In genomic region chr3:94619643-94620042, GRCh38 we compare ENCODE assay signal across 18 cellular contexts.
DNase-seq lines count a peak whose midpoint lies in the region; ATAC-seq and TF ChIP-seq lines count a peak whose summit lies in the region.
"Had no signal": no experiment of that assay in that cellular context is flagged by ENCODE, and none has a peak within 500 bp of the region (broad histone marks: within the 10 kb centered on the region; RNA-seq: fewer than 3 reads in every experiment).

No MANE protein-coding gene starts in this region.

- POLR2A ChIA-PET in MCF 10A (lab: Yijun Ruan, JAX), result no interaction called here

- H2AFZ ChIP-seq in mammary epithelial cell (ENCODE audit: low read depth, low read length) (no peak overlapping the region), osteoblast (ENCODE audit: low read length) (no peak overlapping the region)
- H2AFZ ChIP-seq: GM23248 had no signal

- H3K27me3 ChIP-seq in mammary epithelial cell (ENCODE audit: insufficient read depth, low read length) (no peaks in the 10 kb centered on the region), osteoblast (ENCODE audit: insufficient read depth, low read length) (no peaks in the 10 kb centered on the region), heart right ventricle (no peaks in the 10 kb centered on the region)
- H3K27me3 ChIP-seq: BLaER1 had no signal

- H3K27ac ChIP-seq in mammary epithelial cell (ENCODE audit: insufficient read depth, low read depth, low read length) (no peak overlapping the region), osteoblast (ENCODE audit: low read depth, low read length) (no peak overlapping the region), heart right ventricle (no peak overlapping the region)
- H3K27ac ChIP-seq: BLaER1, GM23248 had no signal

- peaks cover 6% of the 10 kb centered on the region for H3K4me1 Mint-ChIP-seq in MCF 10A (ENCODE audit: insufficient read depth, unreplicated experiment)
- H3K4me1 Mint-ChIP-seq in activated naive CD4-positive, alpha-beta T cell treated with anti-CD3 and anti-CD28 coated beads for 36 hours (ENCODE audit: low read depth), result no peaks in the 10 kb centered on the region
- H3K4me1 Mint-ChIP-seq: CD14-positive monocyte; CD4-positive, alpha-beta memory T cell had no signal

- dilution Hi-C loops in mammary epithelial cell (cut with HindIII; ENCODE audit: low sequenced_read_pairs), result no loop called here

- H3K27me3 Mint-ChIP-seq in MCF 10A (ENCODE audit: insufficient read depth, unreplicated experiment), result no peaks in the 10 kb centered on the region
- no peaks in the 10 kb centered on the region for H3K27me3 Mint-ChIP-seq in activated naive CD4-positive, alpha-beta T cell treated with anti-CD3 and anti-CD28 coated beads for 36 hours (ENCODE audit: low read depth)
- H3K27me3 Mint-ChIP-seq: CD4-positive, alpha-beta memory T cell had no signal

- H3K27ac Mint-ChIP-seq in MCF 10A (ENCODE audit: low read depth, unreplicated experiment), result no peak overlapping the region
- H3K27ac Mint-ChIP-seq in activated naive CD4-positive, alpha-beta T cell treated with anti-CD3 and anti-CD28 coated beads for 36 hours, result no peak overlapping the region
- H3K27ac Mint-ChIP-seq: CD14-positive monocyte had no signal

- in situ Hi-C loops in mammary epithelial cell (cut with MboI; ENCODE audit: low sequenced_read_pairs in 2 of 2), result no loop called here

- H3K4me3 Mint-ChIP-seq in MCF 10A (ENCODE audit: unreplicated experiment), result no peak overlapping the region
- no peak overlapping the region for H3K4me3 Mint-ChIP-seq in activated naive CD4-positive, alpha-beta T cell treated with anti-CD3 and anti-CD28 coated beads for 36 hours
- H3K4me3 Mint-ChIP-seq: CD14-positive monocyte; CD4-positive, alpha-beta memory T cell had no signal

- ATAC-seq in SK-N-SH treated with all-trans-retinoic acid at 6 μM for 48 hours (no peak), GM18867 (IDR thresholded peaks at IDR 0.05; ENCODE audit: unreplicated experiment) (no peak), heart right ventricle (no peak), HG03565 (IDR thresholded peaks at IDR 0.05; ENCODE audit: unreplicated experiment) (no peak)
- ATAC-seq: GM12878 had no signal

- H3K4me3 ChIP-seq in mammary epithelial cell (replicated peaks in 1 of 3; ENCODE audit: insufficient read depth in 1 of 3, low read depth in 2 of 3, low read length in 3 of 3), result no peak overlapping the region
- H3K4me3 ChIP-seq in osteoblast (ENCODE audit: insufficient read depth, low read length), result no peak overlapping the region
- no peak overlapping the region for H3K4me3 ChIP-seq in heart right ventricle
- H3K4me3 ChIP-seq: BLaER1, GM12878, GM23248 had no signal

- 80% methylated on average over 3 of the region's 3 CpGs for WGBS in mammary epithelial cell (ENCODE audit: low coverage, missing lambda C conversion rate)
- 49 to 55% methylated on average over 3 of the region's 3 CpGs for WGBS in heart right ventricle, 2 donors

- no peak overlapping the region for H3K9ac ChIP-seq in mammary epithelial cell (ENCODE audit: insufficient read depth, low read length)
- H3K9ac ChIP-seq: BLaER1, GM23248 had no signal

- CTCF ChIA-PET in MCF 10A (lab: Yijun Ruan, JAX), result interaction anchor here (0.5 to 0.6 kb wide), 2 partner anchors 283 to 838 kb away, joined by 3 to 4 read pairs; no protein-coding TSS in a partner anchor
- CTCF ChIA-PET in mammary epithelial cell (lab: Charles Lee; ENCODE audit: low non-redundant PET), result no interaction called here
- CTCF ChIA-PET in activated naive CD4-positive, alpha-beta T cell treated with anti-CD3 and anti-CD28 coated beads for 36 hours (lab: Charles Lee), result no interaction called here

- H3K36me3 ChIP-seq in mammary epithelial cell (ENCODE audit: insufficient read depth, low read length), result no peaks in the 10 kb centered on the region
- no peaks in the 10 kb centered on the region for H3K36me3 ChIP-seq in osteoblast (ENCODE audit: insufficient read depth, low read length)
- no peaks in the 10 kb centered on the region for H3K36me3 ChIP-seq in heart right ventricle
- H3K36me3 ChIP-seq: BLaER1 had no signal

- H3K9me3 Mint-ChIP-seq in MCF 10A (ENCODE audit: unreplicated experiment), result no peaks in the 10 kb centered on the region
- H3K9me3 Mint-ChIP-seq in activated naive CD4-positive, alpha-beta T cell treated with anti-CD3 and anti-CD28 coated beads for 36 hours, result peaks cover 4% of the 10 kb centered on the region

- TF ChIP-seq CTCF in MCF 10A (IDR thresholded peaks at IDR 0.05; ENCODE audit: unreplicated experiment) (no peak), mammary epithelial cell (conservative IDR thresholded peaks at IDR 0.05 in 1 of 2, IDR thresholded peaks at IDR 0.05 in 1 of 2; ENCODE audit: extremely low read depth in 1 of 2, insufficient read depth in 1 of 2, low read depth in 1 of 2, low read length in 2 of 2) (no peak), osteoblast (IDR thresholded peaks at IDR 0.05; ENCODE audit: extremely low read depth, low read depth, low read length) (no peak), heart right ventricle (IDR thresholded peaks at IDR 0.05) (no peak)

- BruUV-seq in MCF 10A (replicated peaks; lab: Mats Ljungman, UMichigan) (no TSS peak), mammary epithelial cell (replicated peaks; lab: Mats Ljungman, UMichigan) (no TSS peak)

- H3K79me2 ChIP-seq in mammary epithelial cell (ENCODE audit: insufficient read depth, low read length), result no peaks in the 10 kb centered on the region
- no peaks in the 10 kb centered on the region for H3K79me2 ChIP-seq in osteoblast (ENCODE audit: insufficient read depth, low read length)

- intact Hi-C loops in MCF 10A (cut with micrococcal nuclease) (no loop called here), mammary epithelial cell (cut with micrococcal nuclease) (no loop called here), heart right ventricle (cut with DNase I) (no loop called here)
- intact Hi-C loops in activated naive CD4-positive, alpha-beta T cell treated with anti-CD3 and anti-CD28 coated beads for 36 hours (cut with micrococcal nuclease), result no loop called here

- H3K36me3 Mint-ChIP-seq in MCF 10A (ENCODE audit: insufficient read depth, unreplicated experiment), result no peaks in the 10 kb centered on the region
- no peaks in the 10 kb centered on the region for H3K36me3 Mint-ChIP-seq in activated naive CD4-positive, alpha-beta T cell treated with anti-CD3 and anti-CD28 coated beads for 36 hours (ENCODE audit: low read depth)
- H3K36me3 Mint-ChIP-seq: CD14-positive monocyte; CD4-positive, alpha-beta memory T cell had no signal

- H3K4me2 ChIP-seq in mammary epithelial cell (ENCODE audit: insufficient read depth, low read depth, low read length) (no peak overlapping the region), osteoblast (ENCODE audit: insufficient read depth, low read length) (no peak overlapping the region)
- H3K4me2 ChIP-seq: BLaER1 had no signal

- peaks cover 11% of the 10 kb centered on the region for H3K4me1 ChIP-seq in mammary epithelial cell (ENCODE audit: insufficient read depth, low read length)
- H3K4me1 ChIP-seq in osteoblast (ENCODE audit: insufficient read depth, low read length), result no peaks in the 10 kb centered on the region
- no peaks in the 10 kb centered on the region for H3K4me1 ChIP-seq in heart right ventricle
- H3K4me1 ChIP-seq: BLaER1 had no signal

- H4K20me1 ChIP-seq in mammary epithelial cell (ENCODE audit: insufficient read depth, low read length) (no peaks in the 10 kb centered on the region), osteoblast (ENCODE audit: insufficient read depth, low read length) (no peaks in the 10 kb centered on the region)
- H4K20me1 ChIP-seq: BLaER1 had no signal

- DNase-seq in MCF 10A (ENCODE audit: unreplicated experiment) (peak; percentile 18), mammary epithelial cell (no peak), osteoblast (ENCODE audit: insufficient read length, low spot score, missing footprints) (peak; percentile 18), heart right ventricle (no peak)
- no peak for DNase-seq in activated naive CD4-positive, alpha-beta T cell treated with anti-CD3 and anti-CD28 coated beads for 36 hours
- DNase-seq: 8988T; Calu3; CD4-positive, alpha-beta memory T cell; DND-41; EL; GM23248; HCEC 1CT had no signal

- no peaks in the 10 kb centered on the region for H3K9me3 ChIP-seq in mammary epithelial cell (replicated peaks; ENCODE audit: insufficient read depth, low read length)
- no peaks in the 10 kb centered on the region for H3K9me3 ChIP-seq in osteoblast (ENCODE audit: low read depth, low read length)
- H3K9me3 ChIP-seq in heart right ventricle, result no peaks in the 10 kb centered on the region
- H3K9me3 ChIP-seq: BLaER1 had no signal

TF ChIP-seq in SK-N-SH treated with all-trans-retinoic acid at 6 μM for 48 hours, 23 proteins besides CTCF, POLR2A, EP300 and RAD21 (continues in another document):
- TF ChIP-seq BACH2 (CRISPR knock-in tag; IDR thresholded peaks at IDR 0.05; ENCODE audit: borderline replicate concordance), result no peak
- TF ChIP-seq PPARA (CRISPR knock-in tag; IDR thresholded peaks at IDR 0.05; ENCODE audit: borderline replicate concordance), result no peak
- peak; percentile 89 for TF ChIP-seq CREB5 (CRISPR knock-in tag; IDR thresholded peaks at IDR 0.05; ENCODE audit: low read depth)

Comparison
In these comparisons a context has a peak if more than half of its experiments do, and no peak if none do; other contexts are left out.
1. DNase-seq: peak in MCF 10A (single experiment) and osteoblast (single experiment); none in mammary epithelial cell (single experiment), activated naive CD4-positive, alpha-beta T cell treated with anti-CD3 and anti-CD28 coated beads for 36 hours (single experiment) and heart right ventricle (0 of 2).